8 cellular contexts compared by ENCODE assay signal in genomic region chr1:64172458-64172983, GRCh38. TPM values are rescaled to one million over a fixed set of nuclear protein-coding genes. Genes with fewer than 3 reads are reported as not detected.
DNase-seq lines count a peak whose midpoint lies in the region; ATAC-seq and TF ChIP-seq lines count a peak whose summit lies in the region.

No MANE protein-coding gene starts in this region.

- H3K4me1 Mint-ChIP-seq in natural killer cell treated with Interleukin-12 subunit alpha and Interleukin-12 subunit beta and Interleukin-15 and Interleukin-18, amount 100 ng/mL, for 72 hours (ENCODE audit: low read depth in 2 of 2): no peaks in the 10 kb centered on the region

- peak overlapping the region; percentile 52 for H3K4me2 ChIP-seq in hepatocyte

- 15% methylated on average over 3 of the region's 3 CpGs for WGBS in hepatocyte (ENCODE audit: low lambda C conversion rate, missing lambda C conversion rate)

- H3K4me3 ChIP-seq in hepatocyte: no peak overlapping the region

- DNase-seq in NCI-H748 treated with DMSO at 0.1 percent for 48 hours (lab: John Stamatoyannopoulos, UW) (peak; percentile 95), hepatocyte (ENCODE audit: low spot score) (peak; percentile 43)
- no peak for DNase-seq in natural killer cell treated with Interleukin-12 subunit alpha and Interleukin-12 subunit beta and Interleukin-15 and Interleukin-18, amount 100 ng/mL, for 72 hours (ENCODE audit: low spot score)
- no peak for DNase-seq in activated CD8-positive, alpha-beta memory T cell treated with anti-CD3 and anti-CD28 coated beads, Interleukin-2, amount 50 U/mL, for 48 hours
- DNase-seq in activated T-cell treated with anti-CD3 and anti-CD28 coated beads, Interleukin-2, amount 50 U/mL, for 48 hours: no peak

- H3K9me2 ChIP-seq in hepatocyte (replicated peaks; ENCODE audit: insufficient read depth): no peaks in the 10 kb centered on the region

- no peaks in the 10 kb centered on the region for H3K79me2 ChIP-seq in hepatocyte

- no peak overlapping the region for H2AFZ ChIP-seq in hepatocyte

- ATAC-seq in GM18511 (IDR thresholded peaks at IDR 0.05; ENCODE audit: unreplicated experiment): peak; percentile 74
- ATAC-seq in HG03025 (IDR thresholded peaks at IDR 0.05; ENCODE audit: low FRiP score, unreplicated experiment): peak; percentile 53
- ATAC-seq in natural killer cell treated with Interleukin-12 subunit alpha and Interleukin-12 subunit beta and Interleukin-15 and Interleukin-18, amount 100 ng/mL, for 72 hours: no peak
- no peak for ATAC-seq in HG03196 (IDR thresholded peaks at IDR 0.05; ENCODE audit: unreplicated experiment)

- H3K4me1 ChIP-seq in hepatocyte (ENCODE audit: insufficient read depth): peaks cover 30% of the 10 kb centered on the region

- no peaks in the 10 kb centered on the region for H4K20me1 ChIP-seq in hepatocyte (ENCODE audit: insufficient read depth, poor library complexity, severe bottlenecking)

- H3K4me3 Mint-ChIP-seq in natural killer cell treated with Interleukin-12 subunit alpha and Interleukin-12 subunit beta and Interleukin-15 and Interleukin-18, amount 100 ng/mL, for 72 hours: no peak overlapping the region

- no peaks in the 10 kb centered on the region for H3K9me3 Mint-ChIP-seq in natural killer cell treated with Interleukin-12 subunit alpha and Interleukin-12 subunit beta and Interleukin-15 and Interleukin-18, amount 100 ng/mL, for 72 hours

- H3K9me3 ChIP-seq in hepatocyte (ENCODE audit: low read depth): no peaks in the 10 kb centered on the region

- no peaks in the 10 kb centered on the region for H3K36me3 ChIP-seq in hepatocyte (replicated peaks; ENCODE audit: insufficient read depth, low read depth)

- no peaks in the 10 kb centered on the region for H3K36me3 Mint-ChIP-seq in natural killer cell treated with Interleukin-12 subunit alpha and Interleukin-12 subunit beta and Interleukin-15 and Interleukin-18, amount 100 ng/mL, for 72 hours

- H3K27ac Mint-ChIP-seq in natural killer cell treated with Interleukin-12 subunit alpha and Interleukin-12 subunit beta and Interleukin-15 and Interleukin-18, amount 100 ng/mL, for 72 hours: no peak overlapping the region

- H3K27ac ChIP-seq in hepatocyte: peak overlapping the region; percentile 55

- no peak for TF ChIP-seq CTCF in hepatocyte (IDR thresholded peaks at IDR 0.05; ENCODE audit: poor library complexity)

- no peaks in the 10 kb centered on the region for H3K27me3 ChIP-seq in hepatocyte

- peaks cover 17 to 32% of the 10 kb centered on the region in 2 donors for H3K27me3 Mint-ChIP-seq in natural killer cell treated with Interleukin-12 subunit alpha and Interleukin-12 subunit beta and Interleukin-15 and Interleukin-18, amount 100 ng/mL, for 72 hours

RNA-seq across cellular contexts. Expression of gene UBE2U, which starts 30.9 kb away (rescaled TPM):
- not detected in 2 replicates for total RNA-seq in hepatocyte
- polyA plus RNA-seq in hepatocyte: 0.21 TPM in 1 of 2 replicates, not detected in the other
- not detected for total RNA-seq in natural killer cell treated with Interleukin-12 subunit alpha and Interleukin-12 subunit beta and Interleukin-15 and Interleukin-18, amount 100 ng/mL, for 72 hours

Comparison
In these comparisons a context has a peak if more than half of its experiments do, and no peak if none do; other contexts are left out.
1. ATAC-seq: peak in GM18511 (single experiment) and HG03025 (single experiment); none in natural killer cell treated with Interleukin-12 subunit alpha and Interleukin-12 subunit beta and Interleukin-15 and Interleukin-18, amount 100 ng/mL, for 72 hours (0 of 2) and HG03196 (single experiment).
2. DNase-seq: peak in NCI-H748 treated with DMSO at 0.1 percent for 48 hours (single experiment) and hepatocyte (single experiment); none in natural killer cell treated with Interleukin-12 subunit alpha and Interleukin-12 subunit beta and Interleukin-15 and Interleukin-18, amount 100 ng/mL, for 72 hours (single experiment), activated CD8-positive, alpha-beta memory T cell treated with anti-CD3 and anti-CD28 coated beads, Interleukin-2, amount 50 U/mL, for 48 hours (single experiment) and activated T-cell treated with anti-CD3 and anti-CD28 coated beads, Interleukin-2, amount 50 U/mL, for 48 hours (0 of 2).